Comparison of ENCODE assay signal across 1 cellular context in genomic region chr16:50450957-50451356, GRCh38.
TF ChIP-seq lines count a peak whose summit lies in the region.

No MANE protein-coding gene starts in this region.

TF ChIP-seq in HepG2, 621 proteins besides CTCF, POLR2A, EP300 and RAD21 (continued from another document):
- TF ChIP-seq TRAFD1 (CRISPR knock-in tag; IDR thresholded peaks at IDR 0.05; ENCODE audit: borderline replicate concordance) (no peak), PCBP2 (optimal IDR thresholded peaks at IDR 0.05; ENCODE audit: low read depth, low read length, poor library complexity, severe bottlenecking) (no peak), SALL1 (CRISPR knock-in tag; IDR thresholded peaks at IDR 0.05) (0 out of 2 replicates have a peak, but pooled peaks have one; percentile 21), ZNF230 (CRISPR knock-in tag; IDR thresholded peaks at IDR 0.05) (no peak), ZMYM3 (CRISPR knock-in tag; IDR thresholded peaks at IDR 0.05) (peak; percentile 79), ZNF768 (CRISPR knock-in tag; IDR thresholded peaks at IDR 0.05) (no peak)
- TF ChIP-seq, protein P1, sequence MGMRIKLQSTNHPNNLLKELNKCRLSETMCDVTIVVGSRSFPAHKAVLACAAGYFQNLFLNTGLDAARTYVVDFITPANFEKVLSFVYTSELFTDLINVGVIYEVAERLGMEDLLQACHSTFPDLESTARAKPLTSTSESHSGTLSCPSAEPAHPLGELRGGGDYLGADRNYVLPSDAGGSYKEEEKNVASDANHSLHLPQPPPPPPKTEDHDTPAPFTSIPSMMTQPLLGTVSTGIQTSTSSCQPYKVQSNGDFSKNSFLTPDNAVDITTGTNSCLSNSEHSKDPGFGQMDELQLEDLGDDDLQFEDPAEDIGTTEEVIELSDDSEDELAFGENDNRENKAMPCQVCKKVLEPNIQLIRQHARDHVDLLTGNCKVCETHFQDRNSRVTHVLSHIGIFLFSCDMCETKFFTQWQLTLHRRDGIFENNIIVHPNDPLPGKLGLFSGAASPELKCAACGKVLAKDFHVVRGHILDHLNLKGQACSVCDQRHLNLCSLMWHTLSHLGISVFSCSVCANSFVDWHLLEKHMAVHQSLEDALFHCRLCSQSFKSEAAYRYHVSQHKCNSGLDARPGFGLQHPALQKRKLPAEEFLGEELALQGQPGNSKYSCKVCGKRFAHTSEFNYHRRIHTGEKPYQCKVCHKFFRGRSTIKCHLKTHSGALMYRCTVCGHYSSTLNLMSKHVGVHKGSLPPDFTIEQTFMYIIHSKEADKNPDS (CRISPR knock-in tag; IDR thresholded peaks at IDR 0.05): 0 out of 2 replicates have a peak, but pooled peaks have one; percentile 25
